ENCODE assay signal across 2 cellular contexts in the genomic region with DNA sequence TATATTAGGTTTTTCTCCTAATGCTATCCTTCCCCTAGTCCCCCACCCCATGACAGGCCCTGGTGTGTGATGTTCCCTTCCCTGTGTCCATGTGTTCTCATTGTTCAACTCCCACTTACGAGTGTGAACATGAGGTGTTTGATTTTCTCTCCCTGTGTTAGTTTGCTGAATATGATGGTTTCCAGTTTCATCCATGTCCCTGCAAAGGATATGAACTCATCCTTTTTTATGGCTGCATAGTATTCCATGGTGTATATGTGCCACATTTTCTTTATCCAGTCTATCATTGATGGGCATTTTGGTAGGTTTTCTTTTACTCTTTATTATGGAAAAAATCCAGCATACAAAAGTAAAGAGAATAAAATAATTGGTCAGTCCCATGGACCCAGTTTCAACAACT.
DNase-seq lines count a peak whose midpoint lies in the region; ATAC-seq, FAIRE-seq and TF ChIP-seq lines count a peak whose summit lies in the region.
"Not testable (repeated sequence)": the region's sequence is repeated elsewhere in the genome, so short reads cannot be mapped to it uniquely, and the experiment has no call there.

No MANE protein-coding gene starts in this region.

- H3K4me3 ChIP-seq in HEK293 (ENCODE audit: low read depth, low read length); K562: not testable (repeated sequence)

- H3K4me2 ChIP-seq in K562 (ENCODE audit: insufficient read depth, low read length) = not testable (repeated sequence)

- not testable (repeated sequence) for ATAC-seq in K562

- in situ Hi-C loops in K562 (cut with MboI) = not testable (repeated sequence)

- H3K4me1 ChIP-seq in HEK293 (ENCODE audit: control insufficient read depth, insufficient read depth, low read length); K562 (replicated peaks in 1 of 2; ENCODE audit: control insufficient read depth in 2 of 2, insufficient read depth in 2 of 2, low read length in 2 of 2): not testable (repeated sequence)

- not testable (repeated sequence) for TF ChIP-seq CTCF in HEK293 (tag by site-specific recombination; IDR thresholded peaks at IDR 0.05); K562 (IDR thresholded peaks at IDR 0.05 in 2 of 3, conservative IDR thresholded peaks at IDR 0.05 in 1 of 3; ENCODE audit: insufficient read depth in 2 of 3, low read depth in 1 of 3, low read length in 3 of 3)

- not testable (repeated sequence) for BruUV-seq in K562 (replicated peaks; lab: Mats Ljungman, UMichigan)

- TF ChIP-seq RAD21 in K562 (CRISPR knock-in tag; conservative IDR thresholded peaks at IDR 0.05 in 1 of 2, IDR thresholded peaks at IDR 0.05 in 1 of 2) = not testable (repeated sequence)

- not testable (repeated sequence) for H2AFZ ChIP-seq in K562 (ENCODE audit: low read depth, low read length)

- peaks cover 16 to 47% of the 10 kb centered on the region in 2 experiments for H3K27me3 ChIP-seq in K562 (ENCODE audit: control insufficient read depth in 2 of 2, insufficient read depth in 2 of 2, low read length in 2 of 2)

- H3K9me3 ChIP-seq in HEK293 (ENCODE audit: control insufficient read depth, insufficient read depth, low read depth, low read length); K562 (replicated peaks; ENCODE audit: control insufficient read depth, insufficient read depth, low read depth, low read length): not testable (repeated sequence)

- FAIRE-seq in K562 (lab: Jason Lieb, UNC) = not testable (repeated sequence)

- not testable (repeated sequence) for TF ChIP-seq POLR2A in K562 (conservative IDR thresholded peaks at IDR 0.05)

- POLR2A ChIA-PET in HEK293 (lab: Yijun Ruan, JAX); K562 (lab: Yijun Ruan, JAX): not testable (repeated sequence)

- H3K9me1 ChIP-seq in K562 (ENCODE audit: control insufficient read depth, insufficient read depth, low read length) = not testable (repeated sequence)

- CTCF ChIA-PET in HEK293 (lab: Yijun Ruan, JAX) = interaction anchor here (1.4 kb wide), 1 partner anchor 56 kb away, joined by 3 read pairs; no protein-coding TSS in a partner anchor
- CTCF ChIA-PET in K562 (lab: Yijun Ruan, JAX; ENCODE audit: low intra/inter-chr PET ratio) = not testable (repeated sequence)

- H3K36me3 ChIP-seq in HEK293 (ENCODE audit: control insufficient read depth in 2 of 2, insufficient read depth in 1 of 2, low read length in 2 of 2); K562 (ENCODE audit: control insufficient read depth, insufficient read depth, low read length): not testable (repeated sequence)

- not testable (repeated sequence) for H3K79me2 ChIP-seq in K562 (ENCODE audit: control insufficient read depth, insufficient read depth, low read length)

- WGBS in K562 (ENCODE audit: insufficient coverage, low coverage, missing lambda C conversion rate) = 0% methylated on average over 1 of the region's 1 CpG

- H3K27ac ChIP-seq in HEK293 (ENCODE audit: extremely low read depth, low read depth, low read length); K562 (ENCODE audit: extremely low read depth, low read depth, low read length): not testable (repeated sequence)

- intact Hi-C loops in K562 (cut with micrococcal nuclease) = loop anchor here (10.0 kb wide), 1 partner anchor 178 kb away; no protein-coding TSS in a partner anchor

- H3K9ac ChIP-seq in K562 (ENCODE audit: insufficient read depth in 1 of 2, low read depth in 2 of 2, low read length in 2 of 2) = not testable (repeated sequence)

- H4K20me1 ChIP-seq in K562 (replicated peaks; ENCODE audit: control insufficient read depth, insufficient read depth, low read length) = not testable (repeated sequence)

- not testable (repeated sequence) for DNase-seq in K562 (ENCODE audit: extremely low read depth in 1 of 4, low spot score in 3 of 4)

- not testable (repeated sequence) for TF ChIP-seq EP300 in K562 (IDR thresholded peaks at IDR 0.05; ENCODE audit: low read length)

TF ChIP-seq in HEK293, 187 proteins besides CTCF, POLR2A, EP300 and RAD21:
- TF ChIP-seq, protein P1, sequence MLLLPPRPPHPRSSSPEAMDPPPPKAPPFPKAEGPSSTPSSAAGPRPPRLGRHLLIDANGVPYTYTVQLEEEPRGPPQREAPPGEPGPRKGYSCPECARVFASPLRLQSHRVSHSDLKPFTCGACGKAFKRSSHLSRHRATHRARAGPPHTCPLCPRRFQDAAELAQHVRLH (tag by site-specific recombination; IDR thresholded peaks at IDR 0.05) = 0 out of 2 replicates have a peak, but pooled peaks have one; percentile 51
- TF ChIP-seq ZNF146 (tag by site-specific recombination; IDR thresholded peaks at IDR 0.05) = peak; percentile 82

TF ChIP-seq in K562, 482 proteins besides CTCF, POLR2A, EP300 and RAD21:
- TF ChIP-seq ZNF146 (CRISPR knock-in tag; IDR thresholded peaks at IDR 0.05; ENCODE audit: unreplicated experiment) = peak; percentile 62
